ENCODE assay signal across 15 cellular contexts in genomic region chr9:134591082-134591571, GRCh38. TPM values are rescaled to one million over a fixed set of nuclear protein-coding genes. Genes with fewer than 3 reads are reported as not detected.
DNase-seq lines count a peak whose midpoint lies in the region; ATAC-seq and TF ChIP-seq lines count a peak whose summit lies in the region.
"Had no signal": no experiment of that assay in that cellular context is flagged by ENCODE, and none has a peak within 500 bp of the region (broad histone marks: within the 10 kb centered on the region; RNA-seq: fewer than 3 reads in every experiment).

No MANE protein-coding gene starts in this region.

- no peaks in the 10 kb centered on the region for H3K36me3 Mint-ChIP-seq in mesothelial cell of epicardium
- H3K36me3 Mint-ChIP-seq: activated naive CD8-positive, alpha-beta T cell; natural killer cell treated with Interleukin-12 subunit alpha and Interleukin-12 subunit beta and Interleukin-15 and Interleukin-18, amount 100 ng/mL, for 72 hours had no signal

- intact Hi-C loops in left ventricle myocardium inferior (cut with micrococcal nuclease) (no loop called here), heart left ventricle (cut with DNase I) (loop anchor here in 1 of 10 donors (10.0 kb wide), 1 partner anchor 136 kb away; no protein-coding TSS in a partner anchor), upper lobe of right lung (cut with DNase I) (no loop called here)

- ATAC-seq in heart left ventricle, result no peak
- ATAC-seq in upper lobe of right lung, result peak; percentile 13
- no peak for ATAC-seq in GM21529 (IDR thresholded peaks at IDR 0.05; ENCODE audit: unreplicated experiment)
- ATAC-seq in HG03039 (IDR thresholded peaks at IDR 0.05; ENCODE audit: unreplicated experiment), result no peak
- ATAC-seq in foreskin keratinocyte, result no peak

- peak overlapping the region; percentile 69 for H3K27ac ChIP-seq in left ventricle myocardium inferior (replicated peaks)
- H3K27ac ChIP-seq in heart left ventricle, result peak overlapping the region in 5 of 12 donors; percentile 25 to 83 (median 70)
- H3K27ac ChIP-seq in brain microvascular endothelial cell, result peak overlapping the region; percentile 92
- no peak overlapping the region for H3K27ac ChIP-seq in upper lobe of right lung
- H3K27ac ChIP-seq in foreskin keratinocyte, result no peak overlapping the region
- H3K27ac ChIP-seq: spleen had no signal

- TF ChIP-seq POLR2A in heart left ventricle (IDR thresholded peaks at IDR 0.05), result no peak

- no peaks in the 10 kb centered on the region for H3K4me1 ChIP-seq in left ventricle myocardium inferior
- H3K4me1 ChIP-seq in heart left ventricle, result peaks cover 0 to 20% (median 0%) of the 10 kb centered on the region in 12 donors
- no peaks in the 10 kb centered on the region for H3K4me1 ChIP-seq in upper lobe of right lung
- no peaks in the 10 kb centered on the region for H3K4me1 ChIP-seq in foreskin keratinocyte
- H3K4me1 ChIP-seq: spleen had no signal

- no peak overlapping the region for H3K4me3 ChIP-seq in left ventricle myocardium inferior
- no peak overlapping the region for H3K4me3 ChIP-seq in heart left ventricle
- H3K4me3 ChIP-seq in brain microvascular endothelial cell (ENCODE audit: low read depth, low read length), result no peak overlapping the region
- H3K4me3 ChIP-seq in upper lobe of right lung, result no peak overlapping the region
- H3K4me3 ChIP-seq: heart right ventricle, spleen had no signal

- 65 to 69% (median 67%) methylated on average over 9 to 11 of the region's 11 CpGs for WGBS in heart left ventricle, 4 donors

- TF ChIP-seq CTCF in left ventricle myocardium inferior (IDR thresholded peaks at IDR 0.05; ENCODE audit: borderline replicate concordance), result no peak
- TF ChIP-seq CTCF in heart left ventricle (IDR thresholded peaks at IDR 0.05), result no peak
- no peak for TF ChIP-seq CTCF in brain microvascular endothelial cell (IDR thresholded peaks at IDR 0.05; ENCODE audit: low read depth, low read length, missing control alignments)
- TF ChIP-seq CTCF in mesothelial cell of epicardium (IDR thresholded peaks at IDR 0.05; ENCODE audit: unreplicated experiment), result no peak
- no peak for TF ChIP-seq CTCF in upper lobe of right lung (IDR thresholded peaks at IDR 0.05)
- no peak for TF ChIP-seq CTCF in foreskin keratinocyte (conservative IDR thresholded peaks at IDR 0.05)

- DNase-seq in left ventricle myocardium inferior, result no peak
- no peak for DNase-seq in heart left ventricle
- DNase-seq in brain microvascular endothelial cell, result no peak
- no peak for DNase-seq in mesothelial cell of epicardium (ENCODE audit: low spot score in 2 of 2, unreplicated experiment in 2 of 2)
- DNase-seq in upper lobe of right lung, result no peak
- no peak for DNase-seq in foreskin keratinocyte
- DNase-seq: cerebellar nuclear complex, heart right ventricle, spleen, substantia nigra had no signal

- peaks cover 41% of the 10 kb centered on the region for H3K4me1 Mint-ChIP-seq in mesothelial cell of epicardium

- H3K27me3 Mint-ChIP-seq in mesothelial cell of epicardium (ENCODE audit: low read depth), result no peaks in the 10 kb centered on the region

- H3K4me3 Mint-ChIP-seq in mesothelial cell of epicardium, result no peak overlapping the region
- H3K4me3 Mint-ChIP-seq: activated naive CD8-positive, alpha-beta T cell; natural killer cell treated with Interleukin-12 subunit alpha and Interleukin-12 subunit beta and Interleukin-15 and Interleukin-18, amount 100 ng/mL, for 72 hours had no signal

- peaks cover 53% of the 10 kb centered on the region for H3K27me3 ChIP-seq in left ventricle myocardium inferior (ENCODE audit: low read depth)
- H3K27me3 ChIP-seq in heart left ventricle, result peaks cover 0 to 6% (median 0%) of the 10 kb centered on the region in 9 donors
- no peaks in the 10 kb centered on the region for H3K27me3 ChIP-seq in brain microvascular endothelial cell (replicated peaks)
- no peaks in the 10 kb centered on the region for H3K27me3 ChIP-seq in upper lobe of right lung
- H3K27me3 ChIP-seq in foreskin keratinocyte, result peaks cover 3% of the 10 kb centered on the region

- H3K27ac Mint-ChIP-seq in mesothelial cell of epicardium, result peak overlapping the region; percentile 86
- H3K27ac Mint-ChIP-seq: activated naive CD8-positive, alpha-beta T cell; natural killer cell treated with Interleukin-12 subunit alpha and Interleukin-12 subunit beta and Interleukin-15 and Interleukin-18, amount 100 ng/mL, for 72 hours had no signal

- H3K9me3 Mint-ChIP-seq in mesothelial cell of epicardium, result no peaks in the 10 kb centered on the region
- H3K9me3 Mint-ChIP-seq: natural killer cell treated with Interleukin-12 subunit alpha and Interleukin-12 subunit beta and Interleukin-15 and Interleukin-18, amount 100 ng/mL, for 72 hours had no signal

- in situ Hi-C loops in brain microvascular endothelial cell (cut with HindIII; ENCODE audit: low pct_ligation_motif_present, low sequenced_read_pairs), result no loop called here

- H3K36me3 ChIP-seq in left ventricle myocardium inferior (no peaks in the 10 kb centered on the region), heart left ventricle (no peaks in the 10 kb centered on the region), brain microvascular endothelial cell (replicated peaks) (no peaks in the 10 kb centered on the region), upper lobe of right lung (no peaks in the 10 kb centered on the region)
- H3K36me3 ChIP-seq: heart right ventricle, spleen had no signal

- H3K9me3 ChIP-seq in left ventricle myocardium inferior (replicated peaks) (no peaks in the 10 kb centered on the region), heart left ventricle (no peaks in the 10 kb centered on the region), upper lobe of right lung (no peaks in the 10 kb centered on the region)
- H3K9me3 ChIP-seq: heart right ventricle, spleen had no signal

RNA-seq across cellular contexts. Expression of gene COL5A1, which starts 50.5 kb away (rescaled TPM):
- total RNA-seq in left ventricle myocardium inferior, result 13.9 TPM
- total RNA-seq in heart left ventricle, result 10 to 100 TPM in 7 of 9 donors, 1 to 10 TPM in 2; 7.6 to 91.3 (median 13.4) TPM
- 10 to 100 TPM in 1 of 2 donors, 1 to 10 TPM in 1; 8.5 to 18.9 TPM for polyA plus RNA-seq in heart left ventricle
- total RNA-seq in mesothelial cell of epicardium, result 549 to 605 TPM (median 596 TPM) in 3 replicates
- 37.8 TPM for total RNA-seq in upper lobe of right lung
- total RNA-seq in foreskin keratinocyte, result 4.8 and 14.7 TPM in 2 replicates
- 2.9 and 6.2 TPM in 2 replicates for polyA plus RNA-seq in foreskin keratinocyte
- total RNA-seq: natural killer cell treated with Interleukin-12 subunit alpha and Interleukin-12 subunit beta and Interleukin-15 and Interleukin-18, amount 100 ng/mL, for 72 hours; SK-MEL-5 had no signal

Comparison
In these comparisons a context has a peak if more than half of its experiments do, and no peak if none do; other contexts are left out.
1. H3K27ac ChIP-seq: peak in left ventricle myocardium inferior (single experiment) and brain microvascular endothelial cell (single experiment); none in upper lobe of right lung (single experiment) and foreskin keratinocyte (single experiment).